ENCODE assay signal across 26 cellular contexts in the genomic region with DNA sequence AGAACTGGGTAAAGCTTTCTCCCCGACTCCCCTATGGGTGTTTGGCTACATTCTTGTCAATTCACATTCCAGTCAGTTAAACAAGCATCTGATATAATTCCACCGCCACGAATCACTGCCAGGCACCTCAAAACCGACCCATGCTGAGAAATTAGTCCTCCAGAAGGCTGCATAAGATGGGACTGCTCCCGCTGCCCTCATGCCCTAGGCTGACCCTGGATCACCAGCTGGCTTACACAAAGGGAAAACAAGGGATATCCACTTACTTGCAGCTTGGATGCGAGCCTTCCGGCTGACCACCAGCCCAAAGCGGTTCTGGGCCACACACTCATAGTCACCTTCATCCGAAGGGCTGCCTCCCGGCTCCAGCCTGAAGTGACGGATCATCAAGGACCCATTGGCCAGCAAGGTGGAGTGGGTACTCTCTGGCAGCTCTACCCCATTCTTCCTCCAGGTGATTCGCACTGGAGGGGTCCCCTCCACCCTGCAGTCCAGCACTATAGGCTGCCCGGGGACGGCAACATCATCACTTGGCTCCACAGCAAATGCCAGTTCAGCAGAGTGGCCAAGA. TPM values are rescaled to one million over a fixed set of nuclear protein-coding genes. Genes with fewer than 3 reads are reported as not detected.
DNase-seq lines count a peak whose midpoint lies in the region; ATAC-seq and TF ChIP-seq lines count a peak whose summit lies in the region.
"Had no signal": no experiment of that assay in that cellular context is flagged by ENCODE, and none has a peak within 500 bp of the region (broad histone marks: within the 10 kb centered on the region; RNA-seq: fewer than 3 reads in every experiment).

No MANE protein-coding gene starts in this region.

- H4K20me1 ChIP-seq in H9 (ENCODE audit: control insufficient read depth, insufficient read depth, insufficient read length), result no peaks in the 10 kb centered on the region

- ATAC-seq in RWPE2 (ENCODE audit: low read depth) (no peak), GM18868 (IDR thresholded peaks at IDR 0.05; ENCODE audit: unreplicated experiment) (no peak)
- ATAC-seq in activated naive CD4-positive, alpha-beta T cell treated with anti-CD3 and anti-CD28 coated beads, Interleukin-2, amount 50 U/mL, for 72 hours, result no peak
- ATAC-seq: activated CD4-positive, CD25-positive, alpha-beta regulatory T cell treated with anti-CD3 and anti-CD28 coated beads, Interleukin-2, amount 50 U/mL, for 24 hours; CD8-positive, alpha-beta T cell; esophagus mucosa; gastroesophageal sphincter had no signal

- no peaks in the 10 kb centered on the region for H3K9me3 Mint-ChIP-seq in H9
- no peaks in the 10 kb centered on the region for H3K9me3 Mint-ChIP-seq in activated naive CD4-positive, alpha-beta T cell treated with anti-CD3 and anti-CD28 coated beads, Interleukin-2, amount 50 U/mL, for 72 hours
- H3K9me3 Mint-ChIP-seq: activated naive CD8-positive, alpha-beta T cell treated with anti-CD3 and anti-CD28 coated beads, Interleukin-2, amount 10 ng/mL, durations not matched to agents 7 days and 5 days; CD8-positive, alpha-beta T cell; stimulated activated naive CD8-positive, alpha-beta T cell treated with anti-CD3 and anti-CD28 coated beads, Interleukin-15, Interleukin-2, amounts not matched to agents 100 ng/mL and 50 ng/mL, for 24 hours had no signal

- H3K9me3 ChIP-seq in H9 (ENCODE audit: control insufficient read depth, low read depth, low read length) (no peaks in the 10 kb centered on the region), RWPE2 (ENCODE audit: severe bottlenecking) (no peaks in the 10 kb centered on the region), parathyroid adenoma (ENCODE audit: control insufficient read depth, low read length) (no peaks in the 10 kb centered on the region)
- H3K9me3 ChIP-seq: gastroesophageal sphincter, left ventricle myocardium inferior, SJSA1, tibial nerve had no signal

- no CpG with 5 or more reads among the region's 14 CpGs for WGBS in H9 (ENCODE audit: extremely low coverage, insufficient read length, low lambda C conversion rate)

- H3K9ac ChIP-seq in H9 (ENCODE audit: extremely low read depth, insufficient read length, low read length) (no peak overlapping the region), parathyroid adenoma (no peak overlapping the region)

- no peaks in the 10 kb centered on the region for H3K79me1 ChIP-seq in H9 (ENCODE audit: insufficient read depth, low read depth, low read length, poor library complexity, severe bottlenecking)

- H3K27me3 ChIP-seq in H9 (ENCODE audit: insufficient read depth, low read length) (no peaks in the 10 kb centered on the region; the same call in 1 of the 2 replicates), RWPE2 (ENCODE audit: insufficient read depth, poor library complexity, severe bottlenecking) (peaks cover 64% of the 10 kb centered on the region), parathyroid adenoma (ENCODE audit: control insufficient read depth, insufficient read depth, low read length) (no peaks in the 10 kb centered on the region)

- H3K27me3 Mint-ChIP-seq in H9 (ENCODE audit: low read depth), result peaks cover 35% of the 10 kb centered on the region

- H2BK12ac ChIP-seq in H9 (ENCODE audit: insufficient read length, low read depth, low read length), result no peak overlapping the region

- H2BK15ac ChIP-seq in H9 (ENCODE audit: low read depth, low read length), result no peak overlapping the region

- TF ChIP-seq CTCF in H9 (conservative IDR thresholded peaks at IDR 0.05) (no peak), RWPE2 (IDR thresholded peaks at IDR 0.05; ENCODE audit: poor library complexity, severe bottlenecking) (no peak), parathyroid adenoma (IDR thresholded peaks at IDR 0.05) (no peak), coronary artery (IDR thresholded peaks at IDR 0.05) (no peak)

- H3K4me1 Mint-ChIP-seq in H9, result peaks cover 32 to 45% of the 10 kb centered on the region in 2 experiments

- no peak overlapping the region for H2AK5ac ChIP-seq in H9 (ENCODE audit: insufficient read length, low read length)

- H2AFZ ChIP-seq in H9 (ENCODE audit: low read length) (no peak overlapping the region), parathyroid adenoma (no peak overlapping the region)

- H3K79me2 ChIP-seq in H9 (ENCODE audit: insufficient read depth, low read length) (no peaks in the 10 kb centered on the region; the same call in 1 of the 2 replicates), parathyroid adenoma (peaks cover 2% of the 10 kb centered on the region)

- no peak overlapping the region for H4K91ac ChIP-seq in H9 (ENCODE audit: insufficient read length, low read depth, low read length)

- peaks cover 19 to 24% (median 22%) of the 10 kb centered on the region in 3 experiments; a peak in 6 of 7 replicates for H3K36me3 Mint-ChIP-seq in H9 (ENCODE audit: insufficient read depth in 1 of 3, low read depth in 3 of 3)
- peaks cover 5% of the 10 kb centered on the region in 2 donors for H3K36me3 Mint-ChIP-seq in activated naive CD4-positive, alpha-beta T cell treated with anti-CD3 and anti-CD28 coated beads, Interleukin-2, amount 50 U/mL, for 72 hours
- H3K36me3 Mint-ChIP-seq: activated naive CD8-positive, alpha-beta T cell treated with anti-CD3 and anti-CD28 coated beads, Interleukin-2, amount 10 ng/mL, durations not matched to agents 7 days and 5 days; CD8-positive, alpha-beta T cell had no signal

- H2BK120ac ChIP-seq in H9 (ENCODE audit: low read depth, low read length, poor library complexity, severe bottlenecking), result no peak overlapping the region

- H3K56ac ChIP-seq in H9 (ENCODE audit: insufficient read length, low read depth, low read length), result no peak overlapping the region

- no peak overlapping the region for H3K23ac ChIP-seq in H9 (ENCODE audit: insufficient read length, low read depth, low read length)

- no peak overlapping the region for H3K14ac ChIP-seq in H9 (ENCODE audit: insufficient read depth, low read length)

- no peak overlapping the region for H2BK5ac ChIP-seq in H9 (ENCODE audit: insufficient read length, low read length)

- H3K4me3 Mint-ChIP-seq in H9, result no peak overlapping the region
- H3K4me3 Mint-ChIP-seq: activated naive CD8-positive, alpha-beta T cell treated with anti-CD3 and anti-CD28 coated beads, Interleukin-2, amount 10 ng/mL, durations not matched to agents 7 days and 5 days; CD8-positive, alpha-beta T cell; stimulated activated naive CD8-positive, alpha-beta T cell treated with anti-CD3 and anti-CD28 coated beads, Interleukin-15, Interleukin-2, amounts not matched to agents 100 ng/mL and 50 ng/mL, for 24 hours had no signal

- H3K27ac ChIP-seq in H9 (ENCODE audit: insufficient read length, low read depth, low read length) (no peak overlapping the region), RWPE2 (ENCODE audit: poor library complexity, severe bottlenecking) (no peak overlapping the region), parathyroid adenoma (peak overlapping the region; percentile 16), coronary artery (no peak overlapping the region)
- H3K27ac ChIP-seq: dorsolateral prefrontal cortex, gastroesophageal sphincter, left ventricle myocardium inferior, SJSA1, tibial nerve had no signal

- no peak overlapping the region for H3T11ph ChIP-seq in H9 (ENCODE audit: low read length)

- H2BK20ac ChIP-seq in H9 (ENCODE audit: low read depth, low read length, poor library complexity, severe bottlenecking), result no peak overlapping the region

- H3K4ac ChIP-seq in H9 (ENCODE audit: low read depth, low read length), result no peak overlapping the region

- no peak overlapping the region for H4K8ac ChIP-seq in H9 (replicated peaks; ENCODE audit: insufficient read length, low read depth, low read length)

- H3K4me1 ChIP-seq in H9 (ENCODE audit: insufficient read depth, low read length), result peaks cover 4% of the 10 kb centered on the region; the same call in 1 of the 2 replicates
- H3K4me1 ChIP-seq in RWPE2 (ENCODE audit: insufficient read depth, poor library complexity, severe bottlenecking), result no peaks in the 10 kb centered on the region
- H3K4me1 ChIP-seq in parathyroid adenoma, result peaks cover 13% of the 10 kb centered on the region

- H3K27ac Mint-ChIP-seq in H9, result no peak overlapping the region
- H3K27ac Mint-ChIP-seq in activated naive CD4-positive, alpha-beta T cell treated with anti-CD3 and anti-CD28 coated beads, Interleukin-2, amount 50 U/mL, for 72 hours, result no peak overlapping the region
- H3K27ac Mint-ChIP-seq: activated naive CD8-positive, alpha-beta T cell treated with anti-CD3 and anti-CD28 coated beads, Interleukin-2, amount 10 ng/mL, durations not matched to agents 7 days and 5 days; CD8-positive, alpha-beta T cell; stimulated activated naive CD8-positive, alpha-beta T cell treated with anti-CD3 and anti-CD28 coated beads, Interleukin-15, Interleukin-2, amounts not matched to agents 100 ng/mL and 50 ng/mL, for 24 hours had no signal

- H3K4me3 ChIP-seq in RWPE2 (ENCODE audit: severe bottlenecking) (no peak overlapping the region), parathyroid adenoma (ENCODE audit: low read depth, low read length) (no peak overlapping the region), coronary artery (no peak overlapping the region)
- H3K4me3 ChIP-seq: dorsolateral prefrontal cortex, gastroesophageal sphincter, left ventricle myocardium inferior, SJSA1, tibial nerve had no signal

- H3K23me2 ChIP-seq in H9 (ENCODE audit: insufficient read length, low read depth, low read length, poor library complexity, severe bottlenecking), result peaks cover 8% of the 10 kb centered on the region

- DNase-seq in H9 (peak; percentile 24), RWPE2 (ENCODE audit: low spot score) (peak; percentile 47), hepatic stellate cell (ENCODE audit: low spot score) (peak; percentile 59), NCI-H1417 treated with DMSO at 0.1 percent for 48 hours (lab: John Stamatoyannopoulos, UW) (no peak), coronary artery (ENCODE audit: low spot score) (no peak)
- no peak for DNase-seq in activated naive CD4-positive, alpha-beta T cell treated with anti-CD3 and anti-CD28 coated beads, Interleukin-2, amount 50 U/mL, for 72 hours (ENCODE audit: low spot score in 2 of 2)
- DNase-seq: activated naive CD8-positive, alpha-beta T cell treated with anti-CD3 and anti-CD28 coated beads, Interleukin-2, amount 10 ng/mL, durations not matched to agents 7 days and 5 days; activated T-cell treated with anti-CD3 and anti-CD28 coated beads, Interleukin-2, amount 50 U/mL, for 48 hours; CD8-positive, alpha-beta T cell; DMS79; Karpas-422; left ventricle myocardium inferior; NCI-H1092 treated with DMSO at 0.1 percent for 48 hours; NCI-H526 treated with DMSO at 0.1 percent for 48 hours; stimulated activated CD4-positive, alpha-beta T cell treated with anti-CD3 and anti-CD28 coated beads, Interleukin-1b, Interleukin-23, amount 100 ng/mL, for 48 hours; T1000 had no signal

- no peak overlapping the region for H3K18ac ChIP-seq in H9 (ENCODE audit: insufficient read length, low read depth, low read length)

- no peaks in the 10 kb centered on the region for H3K36me3 ChIP-seq in RWPE2 (ENCODE audit: low read depth)
- no peaks in the 10 kb centered on the region for H3K36me3 ChIP-seq in parathyroid adenoma (ENCODE audit: control insufficient read depth, insufficient read depth, low read length)
- H3K36me3 ChIP-seq: gastroesophageal sphincter, left ventricle myocardium inferior, SJSA1, tibial nerve had no signal

- no peak overlapping the region for H4K5ac ChIP-seq in H9 (ENCODE audit: insufficient read length, low read depth, low read length)

- H3K4me2 ChIP-seq in H9 (ENCODE audit: insufficient read depth, insufficient read length, low read length) (no peak overlapping the region), parathyroid adenoma (ENCODE audit: low read length) (no peak overlapping the region)

RNA-seq across cellular contexts. Expression of a gene that starts 2.9 kb away (rescaled TPM):
- 17.9 and 18.9 TPM in 2 replicates for total RNA-seq in H9 (2021)
- total RNA-seq in activated naive CD4-positive, alpha-beta T cell treated with anti-CD3 and anti-CD28 coated beads, Interleukin-2, amount 50 U/mL, for 72 hours, result not detected
- total RNA-seq: activated naive CD8-positive, alpha-beta T cell treated with anti-CD3 and anti-CD28 coated beads, Interleukin-2, amount 10 ng/mL, durations not matched to agents 7 days and 5 days; bronchial epithelial cell; CD8-positive, alpha-beta T cell; SJSA1; tibial nerve had no signal

RNA-seq across cellular contexts. Expression of a gene that starts 47.8 kb away (rescaled TPM):
- 19.8 and 21.7 TPM in 2 replicates for total RNA-seq in H9 (2021)
- total RNA-seq in activated naive CD4-positive, alpha-beta T cell treated with anti-CD3 and anti-CD28 coated beads, Interleukin-2, amount 50 U/mL, for 72 hours, result under 1 TPM; 0.10 to 0.39 TPM

Comparison
In these comparisons a context has a peak if more than half of its experiments do, and no peak if none do; other contexts are left out.
1. DNase-seq: peak in H9 (single experiment), RWPE2 (single experiment) and hepatic stellate cell (single experiment); none in NCI-H1417 treated with DMSO at 0.1 percent for 48 hours (single experiment), coronary artery (single experiment) and activated naive CD4-positive, alpha-beta T cell treated with anti-CD3 and anti-CD28 coated beads, Interleukin-2, amount 50 U/mL, for 72 hours (0 of 2).
2. RNA of a gene that starts 2.9 kb away (total RNA-seq): 17.9 to 18.9 TPM in H9; not detected in activated naive CD4-positive, alpha-beta T cell treated with anti-CD3 and anti-CD28 coated beads, Interleukin-2, amount 50 U/mL, for 72 hours; every median in the first group is over 10 times any median in the second.
3. RNA of a gene that starts 47.8 kb away (total RNA-seq): 19.8 to 21.7 TPM in H9; 0.10 to 0.39 TPM in activated naive CD4-positive, alpha-beta T cell treated with anti-CD3 and anti-CD28 coated beads, Interleukin-2, amount 50 U/mL, for 72 hours; every median in the first group is over 10 times any median in the second.